In genomic region chr10:36254191-36254590, GRCh38 we compare ENCODE assay signal across 11 cellular contexts.
DNase-seq lines count a peak whose midpoint lies in the region; ATAC-seq lines count a peak whose summit lies in the region.
"Had no signal": no experiment of that assay in that cellular context is flagged by ENCODE, and none has a peak within 500 bp of the region (broad histone marks: within the 10 kb centered on the region; RNA-seq: fewer than 3 reads in every experiment).

No MANE protein-coding gene starts in this region.

- peak; percentile 35 for DNase-seq in A172 (ENCODE audit: low spot score)
- DNase-seq in NCI-H2171 treated with DMSO at 0.1 percent for 48 hours (lab: John Stamatoyannopoulos, UW): peak; percentile 6
- peak; percentile 16 for DNase-seq in fibroblast of gingiva (ENCODE audit: low read depth)
- peak; percentile 28 for DNase-seq in mucosa of gallbladder (ENCODE audit: low spot score)
- no peak for DNase-seq in stimulated activated CD4-positive, alpha-beta T cell treated with anti-CD3 and anti-CD28 coated beads, Interleukin-2, amount 100 ng/mL, for 48 hours
- DNase-seq: activated CD4-positive, alpha-beta T cell treated with anti-CD3 and anti-CD28 coated beads for 36 hours; KBM-7 had no signal

- ATAC-seq in GM21515 (IDR thresholded peaks at IDR 0.05; ENCODE audit: unreplicated experiment): no peak
- no peak for ATAC-seq in GM19452 (IDR thresholded peaks at IDR 0.05; ENCODE audit: unreplicated experiment)
- no peak for ATAC-seq in HG02938 (IDR thresholded peaks at IDR 0.05; ENCODE audit: unreplicated experiment)
- ATAC-seq: activated CD4-positive, alpha-beta T cell treated with anti-CD3 and anti-CD28 coated beads for 36 hours; activated T-helper 17 cell treated with anti-CD3 and anti-CD28 coated beads, Interleukin-2, amount 50 U/mL, for 72 hours had no signal

Comparison
In these comparisons a context has a peak if more than half of its experiments do, and no peak if none do; other contexts are left out.
1. DNase-seq: peak in A172 (single experiment), NCI-H2171 treated with DMSO at 0.1 percent for 48 hours (single experiment), fibroblast of gingiva (single experiment) and mucosa of gallbladder (single experiment); none in stimulated activated CD4-positive, alpha-beta T cell treated with anti-CD3 and anti-CD28 coated beads, Interleukin-2, amount 100 ng/mL, for 48 hours (0 of 2).